15 cellular contexts compared by ENCODE assay signal in genomic region chr6:30842754-30843610, GRCh38. TPM values are rescaled to one million over a fixed set of nuclear protein-coding genes. Genes with fewer than 3 reads are reported as not detected.
A peak's percentile ranks its signal among the peaks of the same experiment; 100 is the strongest.
DNase-seq lines count a peak whose midpoint lies in the region; ATAC-seq and TF ChIP-seq lines count a peak whose summit lies in the region.
"Had no signal": no experiment of that assay in that cellular context is flagged by ENCODE, and none has a peak within 500 bp of the region (broad histone marks: within the 10 kb centered on the region; RNA-seq: fewer than 3 reads in every experiment).

No MANE protein-coding gene starts in this region.

- peak overlapping the region; percentile 66 for H3K9ac ChIP-seq in SK-N-MC (ENCODE audit: insufficient read length)

- no peaks in the 10 kb centered on the region for H3K27me3 ChIP-seq in hepatocyte
- H3K27me3 ChIP-seq: MG63 had no signal

- H3K4me3 Mint-ChIP-seq in type B pancreatic cell, result peak overlapping the region; percentile 39
- H3K4me3 Mint-ChIP-seq: central memory CD8-positive, alpha-beta T cell had no signal

- peaks cover 28% of the 10 kb centered on the region for H3K4me1 ChIP-seq in hepatocyte (ENCODE audit: insufficient read depth)
- H3K4me1 ChIP-seq: psoas muscle had no signal

- 79% methylated on average over 12 of the region's 12 CpGs for WGBS in hepatocyte (ENCODE audit: low lambda C conversion rate, missing lambda C conversion rate)

- peak overlapping the region; percentile 58 for H3K27ac Mint-ChIP-seq in type B pancreatic cell

- peaks cover 58% of the 10 kb centered on the region for H3K4me1 Mint-ChIP-seq in type B pancreatic cell (ENCODE audit: unreplicated experiment)

- no peaks in the 10 kb centered on the region for H3K79me2 ChIP-seq in hepatocyte

- no peaks in the 10 kb centered on the region for H3K9me2 ChIP-seq in hepatocyte (replicated peaks; ENCODE audit: insufficient read depth)

- H3K36me3 Mint-ChIP-seq in type B pancreatic cell, result no peaks in the 10 kb centered on the region
- H3K36me3 Mint-ChIP-seq: CD4-positive, alpha-beta memory T cell had no signal

- H3K27ac ChIP-seq in SK-N-MC (peak overlapping the region; percentile 81), hepatocyte (peak overlapping the region; percentile 75)
- H3K27ac ChIP-seq: psoas muscle, thoracic aorta had no signal

- H3K9me3 Mint-ChIP-seq in type B pancreatic cell, result no peaks in the 10 kb centered on the region
- H3K9me3 Mint-ChIP-seq: central memory CD8-positive, alpha-beta T cell had no signal

- no peaks in the 10 kb centered on the region for H3K27me3 Mint-ChIP-seq in type B pancreatic cell

- H3K36me3 ChIP-seq in SK-N-MC (ENCODE audit: insufficient read depth, low read length) (no peaks in the 10 kb centered on the region), hepatocyte (replicated peaks; ENCODE audit: insufficient read depth, low read depth) (no peaks in the 10 kb centered on the region)
- H3K36me3 ChIP-seq: MG63, thoracic aorta had no signal

- no peak overlapping the region for H2AFZ ChIP-seq in hepatocyte

- no peak overlapping the region for H3K4me2 ChIP-seq in hepatocyte

- H4K20me1 ChIP-seq in hepatocyte (ENCODE audit: insufficient read depth, poor library complexity, severe bottlenecking), result no peaks in the 10 kb centered on the region

- TF ChIP-seq CTCF in hepatocyte (IDR thresholded peaks at IDR 0.05; ENCODE audit: poor library complexity), result no peak
- no peak for TF ChIP-seq CTCF in type B pancreatic cell (conservative IDR thresholded peaks at IDR 0.05)

- peak overlapping the region; percentile 71 for H3K4me3 ChIP-seq in SK-N-MC
- no peak overlapping the region for H3K4me3 ChIP-seq in hepatocyte
- H3K4me3 ChIP-seq: MG63, psoas muscle, thoracic aorta had no signal

- no peak for ATAC-seq in HG03175 (IDR thresholded peaks at IDR 0.05; ENCODE audit: unreplicated experiment)
- ATAC-seq: psoas muscle had no signal

- H3K9me3 ChIP-seq in SK-N-MC (ENCODE audit: low read depth, low read length) (no peaks in the 10 kb centered on the region), hepatocyte (ENCODE audit: low read depth) (no peaks in the 10 kb centered on the region)
- H3K9me3 ChIP-seq: MG63, psoas muscle, thoracic aorta had no signal

- peak; percentile 37 for DNase-seq in stimulated activated CD4-positive, alpha-beta T cell treated with anti-CD3 and anti-CD28 coated beads, Interleukin-15, amount 100 ng/mL, for 24 hours
- DNase-seq in stimulated activated CD4-positive, alpha-beta T cell treated with anti-CD3 and anti-CD28 coated beads, Interleukin-2, amount 100 ng/mL, for 48 hours, result no peak
- DNase-seq in SK-N-MC (ENCODE audit: low read depth, low spot score) (peak; percentile 50), hepatocyte (ENCODE audit: low spot score) (peak; percentile 51), type B pancreatic cell (ENCODE audit: extremely low spot score, unreplicated experiment) (no peak), activated gamma-delta T cell (lab: John Stamatoyannopoulos, UW) (no peak), cerebellar nuclear complex (lab: John Stamatoyannopoulos, UW) (no peak)
- DNase-seq: CD4-positive, alpha-beta memory T cell; left cardiac atrium; MG63; NCI-H748 treated with DMSO at 0.1 percent for 48 hours; psoas muscle had no signal

RNA-seq across cellular contexts. Expression of gene DDR1, which starts 41.3 kb away (rescaled TPM):
- total RNA-seq in hepatocyte (67.4 and 94.4 TPM in 2 replicates), type B pancreatic cell (ENCODE audit: low replicate concordance) (197 and 315 TPM in 2 replicates)
- polyA plus RNA-seq in hepatocyte, result 94.4 and 104 TPM in 2 replicates

Comparison
In these comparisons a context has a peak if more than half of its experiments do, and no peak if none do; other contexts are left out.
1. DNase-seq: peak in stimulated activated CD4-positive, alpha-beta T cell treated with anti-CD3 and anti-CD28 coated beads, Interleukin-15, amount 100 ng/mL, for 24 hours (single experiment), SK-N-MC (single experiment) and hepatocyte (single experiment); none in stimulated activated CD4-positive, alpha-beta T cell treated with anti-CD3 and anti-CD28 coated beads, Interleukin-2, amount 100 ng/mL, for 48 hours (0 of 2), type B pancreatic cell (single experiment), activated gamma-delta T cell (single experiment) and cerebellar nuclear complex (0 of 2).